1 cellular context compared by ENCODE assay signal in the genomic region with DNA sequence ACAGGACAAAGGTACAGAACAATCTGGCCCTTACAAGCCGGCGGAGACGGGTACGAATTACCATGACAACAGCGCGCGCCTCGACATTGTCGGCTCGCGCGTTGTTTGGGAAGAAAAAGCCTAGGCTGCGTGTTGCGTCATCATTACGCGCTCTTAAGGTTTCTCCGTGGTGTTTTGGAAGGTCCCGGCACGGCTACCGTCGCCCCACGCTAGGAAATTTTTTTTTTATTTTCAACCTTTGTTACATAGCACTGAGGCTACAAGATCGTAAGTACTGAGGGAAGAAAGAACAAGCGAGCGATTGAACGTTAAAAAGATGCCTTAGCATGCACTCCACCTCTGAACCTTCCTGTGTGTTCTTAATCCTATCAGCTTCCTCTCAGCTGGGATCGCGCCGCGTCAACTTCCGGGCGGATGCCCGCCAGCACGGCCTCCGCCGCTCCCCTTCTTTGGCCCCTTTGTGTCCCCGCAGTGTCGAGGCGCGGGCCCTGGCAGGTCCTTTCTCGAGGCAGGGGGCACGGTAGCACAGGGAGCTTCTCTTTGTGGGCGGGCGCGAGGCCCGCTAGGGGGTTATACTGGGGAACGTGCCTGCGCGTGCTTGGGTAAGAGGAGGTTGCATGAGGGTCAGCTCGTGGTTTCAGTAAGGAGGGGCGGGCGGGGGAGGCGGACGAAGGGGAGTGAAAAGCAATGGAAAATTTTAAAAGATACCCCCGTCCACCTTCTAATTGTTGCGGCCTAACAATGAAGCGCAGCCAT.
TF ChIP-seq lines count a peak whose summit lies in the region.

A gene with protein sequence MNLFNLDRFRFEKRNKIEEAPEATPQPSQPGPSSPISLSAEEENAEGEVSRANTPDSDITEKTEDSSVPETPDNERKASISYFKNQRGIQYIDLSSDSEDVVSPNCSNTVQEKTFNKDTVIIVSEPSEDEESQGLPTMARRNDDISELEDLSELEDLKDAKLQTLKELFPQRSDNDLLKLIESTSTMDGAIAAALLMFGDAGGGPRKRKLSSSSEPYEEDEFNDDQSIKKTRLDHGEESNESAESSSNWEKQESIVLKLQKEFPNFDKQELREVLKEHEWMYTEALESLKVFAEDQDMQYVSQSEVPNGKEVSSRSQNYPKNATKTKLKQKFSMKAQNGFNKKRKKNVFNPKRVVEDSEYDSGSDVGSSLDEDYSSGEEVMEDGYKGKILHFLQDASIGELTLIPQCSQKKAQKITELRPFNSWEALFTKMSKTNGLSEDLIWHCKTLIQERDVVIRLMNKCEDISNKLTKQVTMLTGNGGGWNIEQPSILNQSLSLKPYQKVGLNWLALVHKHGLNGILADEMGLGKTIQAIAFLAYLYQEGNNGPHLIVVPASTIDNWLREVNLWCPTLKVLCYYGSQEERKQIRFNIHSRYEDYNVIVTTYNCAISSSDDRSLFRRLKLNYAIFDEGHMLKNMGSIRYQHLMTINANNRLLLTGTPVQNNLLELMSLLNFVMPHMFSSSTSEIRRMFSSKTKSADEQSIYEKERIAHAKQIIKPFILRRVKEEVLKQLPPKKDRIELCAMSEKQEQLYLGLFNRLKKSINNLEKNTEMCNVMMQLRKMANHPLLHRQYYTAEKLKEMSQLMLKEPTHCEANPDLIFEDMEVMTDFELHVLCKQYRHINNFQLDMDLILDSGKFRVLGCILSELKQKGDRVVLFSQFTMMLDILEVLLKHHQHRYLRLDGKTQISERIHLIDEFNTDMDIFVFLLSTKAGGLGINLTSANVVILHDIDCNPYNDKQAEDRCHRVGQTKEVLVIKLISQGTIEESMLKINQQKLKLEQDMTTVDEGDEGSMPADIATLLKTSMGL (plus strand): TSS at position 397 of the 756 bp plus-strand sequence. CDS start 530 bp downstream, outside the sequence.

TF ChIP-seq in HepG2, 621 proteins besides CTCF, POLR2A, EP300 and RAD21 (continued from another document and continues in another):
- TF ChIP-seq, protein P1, sequence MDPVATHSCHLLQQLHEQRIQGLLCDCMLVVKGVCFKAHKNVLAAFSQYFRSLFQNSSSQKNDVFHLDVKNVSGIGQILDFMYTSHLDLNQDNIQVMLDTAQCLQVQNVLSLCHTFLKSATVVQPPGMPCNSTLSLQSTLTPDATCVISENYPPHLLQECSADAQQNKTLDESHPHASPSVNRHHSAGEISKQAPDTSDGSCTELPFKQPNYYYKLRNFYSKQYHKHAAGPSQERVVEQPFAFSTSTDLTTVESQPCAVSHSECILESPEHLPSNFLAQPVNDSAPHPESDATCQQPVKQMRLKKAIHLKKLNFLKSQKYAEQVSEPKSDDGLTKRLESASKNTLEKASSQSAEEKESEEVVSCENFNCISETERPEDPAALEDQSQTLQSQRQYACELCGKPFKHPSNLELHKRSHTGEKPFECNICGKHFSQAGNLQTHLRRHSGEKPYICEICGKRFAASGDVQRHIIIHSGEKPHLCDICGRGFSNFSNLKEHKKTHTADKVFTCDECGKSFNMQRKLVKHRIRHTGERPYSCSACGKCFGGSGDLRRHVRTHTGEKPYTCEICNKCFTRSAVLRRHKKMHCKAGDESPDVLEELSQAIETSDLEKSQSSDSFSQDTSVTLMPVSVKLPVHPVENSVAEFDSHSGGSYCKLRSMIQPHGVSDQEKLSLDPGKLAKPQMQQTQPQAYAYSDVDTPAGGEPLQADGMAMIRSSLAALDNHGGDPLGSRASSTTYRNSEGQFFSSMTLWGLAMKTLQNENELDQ (CRISPR knock-in tag; IDR thresholded peaks at IDR 0.05; ENCODE audit: borderline replicate concordance), result peak; percentile 46; the same call in 1 of the 2 replicates
- TF ChIP-seq HNF4G (IDR thresholded peaks at IDR 0.05; ENCODE audit: borderline replicate concordance, low read depth, low read length) (0 out of 2 replicates have a peak, but pooled peaks have one; percentile 11), HNF4G (CRISPR knock-in tag; IDR thresholded peaks at IDR 0.05; ENCODE audit: borderline replicate concordance, low read depth) (no peak), ZNF792 (CRISPR knock-in tag; IDR thresholded peaks at IDR 0.05) (peak; percentile 36; the same call in 1 of the 2 replicates), KDM3A (CRISPR knock-in tag; IDR thresholded peaks at IDR 0.05; ENCODE audit: low read depth) (peak; percentile 90; the same call in 1 of the 2 replicates), RBAK (CRISPR knock-in tag; IDR thresholded peaks at IDR 0.05) (peak; percentile 14; the same call in 1 of the 2 replicates), SALL2 (CRISPR knock-in tag; IDR thresholded peaks at IDR 0.05) (peak; percentile 37; the same call in 1 of the 2 replicates), ATAD3A (CRISPR knock-in tag; IDR thresholded peaks at IDR 0.05) (no peak), ZNF878 (CRISPR knock-in tag; IDR thresholded peaks at IDR 0.05) (peak; percentile 83; the same call in 1 of the 2 replicates), TBL1XR1 (IDR thresholded peaks at IDR 0.05; ENCODE audit: borderline replicate concordance, low read length, partially characterized antibody) (peak; percentile 40), SP1 (IDR thresholded peaks at IDR 0.05) (no peak), SP1 (CRISPR knock-in tag; IDR thresholded peaks at IDR 0.05) (peak; percentile 44; the same call in 1 of the 2 replicates), ZNF567 (CRISPR knock-in tag; IDR thresholded peaks at IDR 0.05; ENCODE audit: borderline replicate concordance) (no peak), ELF4 (CRISPR knock-in tag; IDR thresholded peaks at IDR 0.05; ENCODE audit: borderline replicate concordance) (0 out of 2 replicates have a peak, but pooled peaks have one; percentile 61), YEATS2 (CRISPR knock-in tag; IDR thresholded peaks at IDR 0.05; ENCODE audit: borderline replicate concordance) (peak; percentile 93), ZNF3 (CRISPR knock-in tag; IDR thresholded peaks at IDR 0.05) (peak; percentile 47; the same call in 1 of the 2 replicates), RBFOX2 (IDR thresholded peaks at IDR 0.05; ENCODE audit: low read depth, low read length) (peak; percentile 95), TSC22D2 (CRISPR knock-in tag; IDR thresholded peaks at IDR 0.05; ENCODE audit: borderline replicate concordance) (peak; percentile 85; the same call in 1 of the 2 replicates), HDAC1 (CRISPR knock-in tag; IDR thresholded peaks at IDR 0.05) (peak; percentile 84), PAX8 (CRISPR knock-in tag; IDR thresholded peaks at IDR 0.05; ENCODE audit: borderline replicate concordance) (0 out of 2 replicates have a peak, but pooled peaks have one; percentile 35), ZNF709 (CRISPR knock-in tag; IDR thresholded peaks at IDR 0.05) (peak; percentile 87), ATM (IDR thresholded peaks at IDR 0.05; ENCODE audit: borderline replicate concordance) (no peak)
- TF ChIP-seq, protein P2, sequence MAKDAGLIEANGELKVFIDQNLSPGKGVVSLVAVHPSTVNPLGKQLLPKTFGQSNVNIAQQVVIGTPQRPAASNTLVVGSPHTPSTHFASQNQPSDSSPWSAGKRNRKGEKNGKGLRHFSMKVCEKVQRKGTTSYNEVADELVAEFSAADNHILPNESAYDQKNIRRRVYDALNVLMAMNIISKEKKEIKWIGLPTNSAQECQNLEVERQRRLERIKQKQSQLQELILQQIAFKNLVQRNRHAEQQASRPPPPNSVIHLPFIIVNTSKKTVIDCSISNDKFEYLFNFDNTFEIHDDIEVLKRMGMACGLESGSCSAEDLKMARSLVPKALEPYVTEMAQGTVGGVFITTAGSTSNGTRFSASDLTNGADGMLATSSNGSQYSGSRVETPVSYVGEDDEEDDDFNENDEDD (CRISPR knock-in tag; IDR thresholded peaks at IDR 0.05; ENCODE audit: borderline replicate concordance), result peak; percentile 88
- TF ChIP-seq, protein P3, sequence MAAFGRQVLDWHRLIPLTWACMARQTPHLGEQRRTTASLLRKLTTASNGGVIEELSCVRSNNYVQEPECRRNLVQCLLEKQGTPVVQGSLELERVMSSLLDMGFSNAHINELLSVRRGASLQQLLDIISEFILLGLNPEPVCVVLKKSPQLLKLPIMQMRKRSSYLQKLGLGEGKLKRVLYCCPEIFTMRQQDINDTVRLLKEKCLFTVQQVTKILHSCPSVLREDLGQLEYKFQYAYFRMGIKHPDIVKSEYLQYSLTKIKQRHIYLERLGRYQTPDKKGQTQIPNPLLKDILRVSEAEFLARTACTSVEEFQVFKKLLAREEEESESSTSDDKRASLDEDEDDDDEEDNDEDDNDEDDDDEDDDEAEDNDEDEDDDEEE (CRISPR knock-in tag; IDR thresholded peaks at IDR 0.05), result peak; percentile 81; the same call in 1 of the 2 replicates
- TF ChIP-seq, protein P4, sequence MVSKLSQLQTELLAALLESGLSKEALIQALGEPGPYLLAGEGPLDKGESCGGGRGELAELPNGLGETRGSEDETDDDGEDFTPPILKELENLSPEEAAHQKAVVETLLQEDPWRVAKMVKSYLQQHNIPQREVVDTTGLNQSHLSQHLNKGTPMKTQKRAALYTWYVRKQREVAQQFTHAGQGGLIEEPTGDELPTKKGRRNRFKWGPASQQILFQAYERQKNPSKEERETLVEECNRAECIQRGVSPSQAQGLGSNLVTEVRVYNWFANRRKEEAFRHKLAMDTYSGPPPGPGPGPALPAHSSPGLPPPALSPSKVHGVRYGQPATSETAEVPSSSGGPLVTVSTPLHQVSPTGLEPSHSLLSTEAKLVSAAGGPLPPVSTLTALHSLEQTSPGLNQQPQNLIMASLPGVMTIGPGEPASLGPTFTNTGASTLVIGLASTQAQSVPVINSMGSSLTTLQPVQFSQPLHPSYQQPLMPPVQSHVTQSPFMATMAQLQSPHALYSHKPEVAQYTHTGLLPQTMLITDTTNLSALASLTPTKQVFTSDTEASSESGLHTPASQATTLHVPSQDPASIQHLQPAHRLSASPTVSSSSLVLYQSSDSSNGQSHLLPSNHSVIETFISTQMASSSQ (IDR thresholded peaks at IDR 0.05; ENCODE audit: low read depth), result no peak
- TF ChIP-seq, protein P4 (CRISPR knock-in tag; IDR thresholded peaks at IDR 0.05; ENCODE audit: borderline replicate concordance), result peak; percentile 55; the same call in 1 of the 2 replicates
- TF ChIP-seq, protein P5, sequence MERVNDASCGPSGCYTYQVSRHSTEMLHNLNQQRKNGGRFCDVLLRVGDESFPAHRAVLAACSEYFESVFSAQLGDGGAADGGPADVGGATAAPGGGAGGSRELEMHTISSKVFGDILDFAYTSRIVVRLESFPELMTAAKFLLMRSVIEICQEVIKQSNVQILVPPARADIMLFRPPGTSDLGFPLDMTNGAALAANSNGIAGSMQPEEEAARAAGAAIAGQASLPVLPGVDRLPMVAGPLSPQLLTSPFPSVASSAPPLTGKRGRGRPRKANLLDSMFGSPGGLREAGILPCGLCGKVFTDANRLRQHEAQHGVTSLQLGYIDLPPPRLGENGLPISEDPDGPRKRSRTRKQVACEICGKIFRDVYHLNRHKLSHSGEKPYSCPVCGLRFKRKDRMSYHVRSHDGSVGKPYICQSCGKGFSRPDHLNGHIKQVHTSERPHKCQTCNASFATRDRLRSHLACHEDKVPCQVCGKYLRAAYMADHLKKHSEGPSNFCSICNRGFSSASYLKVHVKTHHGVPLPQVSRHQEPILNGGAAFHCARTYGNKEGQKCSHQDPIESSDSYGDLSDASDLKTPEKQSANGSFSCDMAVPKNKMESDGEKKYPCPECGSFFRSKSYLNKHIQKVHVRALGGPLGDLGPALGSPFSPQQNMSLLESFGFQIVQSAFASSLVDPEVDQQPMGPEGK (CRISPR knock-in tag; IDR thresholded peaks at IDR 0.05), result peak; percentile 74
- TF ChIP-seq, protein P6, sequence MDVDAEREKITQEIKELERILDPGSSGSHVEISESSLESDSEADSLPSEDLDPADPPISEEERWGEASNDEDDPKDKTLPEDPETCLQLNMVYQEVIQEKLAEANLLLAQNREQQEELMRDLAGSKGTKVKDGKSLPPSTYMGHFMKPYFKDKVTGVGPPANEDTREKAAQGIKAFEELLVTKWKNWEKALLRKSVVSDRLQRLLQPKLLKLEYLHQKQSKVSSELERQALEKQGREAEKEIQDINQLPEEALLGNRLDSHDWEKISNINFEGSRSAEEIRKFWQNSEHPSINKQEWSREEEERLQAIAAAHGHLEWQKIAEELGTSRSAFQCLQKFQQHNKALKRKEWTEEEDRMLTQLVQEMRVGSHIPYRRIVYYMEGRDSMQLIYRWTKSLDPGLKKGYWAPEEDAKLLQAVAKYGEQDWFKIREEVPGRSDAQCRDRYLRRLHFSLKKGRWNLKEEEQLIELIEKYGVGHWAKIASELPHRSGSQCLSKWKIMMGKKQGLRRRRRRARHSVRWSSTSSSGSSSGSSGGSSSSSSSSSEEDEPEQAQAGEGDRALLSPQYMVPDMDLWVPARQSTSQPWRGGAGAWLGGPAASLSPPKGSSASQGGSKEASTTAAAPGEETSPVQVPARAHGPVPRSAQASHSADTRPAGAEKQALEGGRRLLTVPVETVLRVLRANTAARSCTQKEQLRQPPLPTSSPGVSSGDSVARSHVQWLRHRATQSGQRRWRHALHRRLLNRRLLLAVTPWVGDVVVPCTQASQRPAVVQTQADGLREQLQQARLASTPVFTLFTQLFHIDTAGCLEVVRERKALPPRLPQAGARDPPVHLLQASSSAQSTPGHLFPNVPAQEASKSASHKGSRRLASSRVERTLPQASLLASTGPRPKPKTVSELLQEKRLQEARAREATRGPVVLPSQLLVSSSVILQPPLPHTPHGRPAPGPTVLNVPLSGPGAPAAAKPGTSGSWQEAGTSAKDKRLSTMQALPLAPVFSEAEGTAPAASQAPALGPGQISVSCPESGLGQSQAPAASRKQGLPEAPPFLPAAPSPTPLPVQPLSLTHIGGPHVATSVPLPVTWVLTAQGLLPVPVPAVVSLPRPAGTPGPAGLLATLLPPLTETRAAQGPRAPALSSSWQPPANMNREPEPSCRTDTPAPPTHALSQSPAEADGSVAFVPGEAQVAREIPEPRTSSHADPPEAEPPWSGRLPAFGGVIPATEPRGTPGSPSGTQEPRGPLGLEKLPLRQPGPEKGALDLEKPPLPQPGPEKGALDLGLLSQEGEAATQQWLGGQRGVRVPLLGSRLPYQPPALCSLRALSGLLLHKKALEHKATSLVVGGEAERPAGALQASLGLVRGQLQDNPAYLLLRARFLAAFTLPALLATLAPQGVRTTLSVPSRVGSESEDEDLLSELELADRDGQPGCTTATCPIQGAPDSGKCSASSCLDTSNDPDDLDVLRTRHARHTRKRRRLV (CRISPR knock-in tag; IDR thresholded peaks at IDR 0.05), result no peak
- TF ChIP-seq, protein P7, sequence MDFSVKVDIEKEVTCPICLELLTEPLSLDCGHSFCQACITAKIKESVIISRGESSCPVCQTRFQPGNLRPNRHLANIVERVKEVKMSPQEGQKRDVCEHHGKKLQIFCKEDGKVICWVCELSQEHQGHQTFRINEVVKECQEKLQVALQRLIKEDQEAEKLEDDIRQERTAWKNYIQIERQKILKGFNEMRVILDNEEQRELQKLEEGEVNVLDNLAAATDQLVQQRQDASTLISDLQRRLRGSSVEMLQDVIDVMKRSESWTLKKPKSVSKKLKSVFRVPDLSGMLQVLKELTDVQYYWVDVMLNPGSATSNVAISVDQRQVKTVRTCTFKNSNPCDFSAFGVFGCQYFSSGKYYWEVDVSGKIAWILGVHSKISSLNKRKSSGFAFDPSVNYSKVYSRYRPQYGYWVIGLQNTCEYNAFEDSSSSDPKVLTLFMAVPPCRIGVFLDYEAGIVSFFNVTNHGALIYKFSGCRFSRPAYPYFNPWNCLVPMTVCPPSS (IDR thresholded peaks at IDR 0.05), result no peak
